12 cellular contexts compared by ENCODE assay signal in genomic region chr4:129545599-129546278, GRCh38.
DNase-seq lines count a peak whose midpoint lies in the region; ATAC-seq and TF ChIP-seq lines count a peak whose summit lies in the region.
"Had no signal": no experiment of that assay in that cellular context is flagged by ENCODE, and none has a peak within 500 bp of the region (broad histone marks: within the 10 kb centered on the region; RNA-seq: fewer than 3 reads in every experiment).

No MANE protein-coding gene starts in this region.

- intact Hi-C loops in left cardiac atrium (cut with DNase I) (no loop called here), psoas muscle (cut with DNase I) (no loop called here), esophagus squamous epithelium (cut with DNase I) (no loop called here)

- H3K4me3 ChIP-seq in astrocyte of the cerebellum (ENCODE audit: low read depth, low read length) = no peak overlapping the region
- H3K4me3 ChIP-seq in psoas muscle = no peak overlapping the region
- no peak overlapping the region for H3K4me3 ChIP-seq in esophagus squamous epithelium

- H3K27ac ChIP-seq in psoas muscle (no peak overlapping the region), esophagus squamous epithelium (no peak overlapping the region)

- ATAC-seq in left cardiac atrium (peak; percentile 91 to 97), psoas muscle (peak in 3 of 4 donors; percentile 38 to 59 (median 46)), HG03460 (IDR thresholded peaks at IDR 0.05; ENCODE audit: unreplicated experiment) (no peak)

- H3K4me1 ChIP-seq in psoas muscle (no peaks in the 10 kb centered on the region), esophagus squamous epithelium (peaks cover 0 to 3% (median 0%) of the 10 kb centered on the region in 3 donors)

- DNase-seq in HT1080 (ENCODE audit: low read depth) = peak; percentile 74
- DNase-seq in astrocyte of the cerebellum (ENCODE audit: low read depth) = peak; percentile 19
- peak; percentile 87 for DNase-seq in left cardiac atrium
- peak; percentile 65 to 72 for DNase-seq in psoas muscle
- no peak for DNase-seq in NCI-H187 treated with DMSO at 0.1 percent for 48 hours (lab: John Stamatoyannopoulos, UW)
- DNase-seq in esophagus squamous epithelium (lab: John Stamatoyannopoulos, UW) = no peak
- no peak for DNase-seq in activated T-cell treated with anti-CD3 and anti-CD28 coated beads, Interleukin-2, amount 50 U/mL, for 1 hour
- DNase-seq: central memory CD4-positive, alpha-beta T cell; NCI-H1930; posterior cingulate gyrus; T-helper 1 cell had no signal

- in situ Hi-C loops in astrocyte of the cerebellum (cut with HindIII; ENCODE audit: low sequenced_read_pairs) = no loop called here

- TF ChIP-seq POLR2A in esophagus squamous epithelium (IDR thresholded peaks at IDR 0.05) = no peak

- TF ChIP-seq CTCF in astrocyte of the cerebellum (IDR thresholded peaks at IDR 0.05; ENCODE audit: low read depth, low read length, missing control alignments) (no peak), psoas muscle (IDR thresholded peaks at IDR 0.05) (no peak), esophagus squamous epithelium (IDR thresholded peaks at IDR 0.05) (no peak)

- H3K36me3 ChIP-seq in psoas muscle (ENCODE audit: insufficient read depth in 1 of 2, low read depth in 1 of 2) (no peaks in the 10 kb centered on the region), esophagus squamous epithelium (no peaks in the 10 kb centered on the region)

- H3K9me3 ChIP-seq in psoas muscle (no peaks in the 10 kb centered on the region), esophagus squamous epithelium (no peaks in the 10 kb centered on the region)

- H3K27me3 ChIP-seq in psoas muscle (ENCODE audit: insufficient read depth in 3 of 3, low read length in 2 of 3) (no peaks in the 10 kb centered on the region), esophagus squamous epithelium (no peaks in the 10 kb centered on the region)

- 6 to 16% (median 9%) methylated on average over 5 of the region's 5 CpGs for WGBS in psoas muscle, 3 donors
- 24 to 28% methylated on average over 5 of the region's 5 CpGs for WGBS in esophagus squamous epithelium, 2 donors

Comparison
In these comparisons a context has a peak if more than half of its experiments do, and no peak if none do; other contexts are left out.
1. DNase-seq: peak in HT1080 (single experiment), astrocyte of the cerebellum (single experiment), left cardiac atrium (single experiment) and psoas muscle (2 of 2); none in NCI-H187 treated with DMSO at 0.1 percent for 48 hours (single experiment), esophagus squamous epithelium (single experiment) and activated T-cell treated with anti-CD3 and anti-CD28 coated beads, Interleukin-2, amount 50 U/mL, for 1 hour (single experiment).